1 cellular context compared by ENCODE assay signal in the genomic region with DNA sequence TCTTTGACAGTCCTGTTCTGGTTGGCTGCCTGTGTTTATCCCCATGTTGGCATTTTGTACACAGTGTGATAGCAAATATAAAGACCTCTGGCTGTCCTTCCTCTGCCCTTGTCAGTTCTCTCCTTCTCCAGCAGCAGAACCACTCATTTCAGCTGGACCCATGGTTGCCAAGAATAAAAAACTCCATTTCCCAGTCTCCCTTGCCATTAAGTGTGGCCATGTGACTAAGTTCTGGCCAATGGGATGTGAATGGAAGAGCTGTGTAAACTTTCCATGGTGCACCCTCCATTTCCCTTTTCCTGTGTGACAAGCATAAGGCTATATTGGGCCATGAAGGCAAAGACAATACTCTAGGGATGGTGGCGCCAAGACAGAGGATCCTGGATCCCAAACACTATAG.
A peak's percentile ranks its signal among the peaks of the same experiment; 100 is the strongest.
TF ChIP-seq lines count a peak whose summit lies in the region.

No MANE protein-coding gene starts in this region.

TF ChIP-seq in HepG2, 621 proteins besides CTCF, POLR2A, EP300 and RAD21 (continued from another document and continues in another):
- peak; percentile 74 for TF ChIP-seq FOXK1 (CRISPR knock-in tag; IDR thresholded peaks at IDR 0.05; ENCODE audit: borderline replicate concordance, low read depth)
- TF ChIP-seq, protein P1, sequence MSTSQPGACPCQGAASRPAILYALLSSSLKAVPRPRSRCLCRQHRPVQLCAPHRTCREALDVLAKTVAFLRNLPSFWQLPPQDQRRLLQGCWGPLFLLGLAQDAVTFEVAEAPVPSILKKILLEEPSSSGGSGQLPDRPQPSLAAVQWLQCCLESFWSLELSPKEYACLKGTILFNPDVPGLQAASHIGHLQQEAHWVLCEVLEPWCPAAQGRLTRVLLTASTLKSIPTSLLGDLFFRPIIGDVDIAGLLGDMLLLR (CRISPR knock-in tag; IDR thresholded peaks at IDR 0.05), result no peak
- TF ChIP-seq ZNF446 (CRISPR knock-in tag; IDR thresholded peaks at IDR 0.05), result no peak
- TF ChIP-seq AKAP8 (CRISPR knock-in tag; IDR thresholded peaks at IDR 0.05), result no peak
- TF ChIP-seq NFYB (CRISPR knock-in tag; IDR thresholded peaks at IDR 0.05), result peak; percentile 97
- TF ChIP-seq, protein P2, sequence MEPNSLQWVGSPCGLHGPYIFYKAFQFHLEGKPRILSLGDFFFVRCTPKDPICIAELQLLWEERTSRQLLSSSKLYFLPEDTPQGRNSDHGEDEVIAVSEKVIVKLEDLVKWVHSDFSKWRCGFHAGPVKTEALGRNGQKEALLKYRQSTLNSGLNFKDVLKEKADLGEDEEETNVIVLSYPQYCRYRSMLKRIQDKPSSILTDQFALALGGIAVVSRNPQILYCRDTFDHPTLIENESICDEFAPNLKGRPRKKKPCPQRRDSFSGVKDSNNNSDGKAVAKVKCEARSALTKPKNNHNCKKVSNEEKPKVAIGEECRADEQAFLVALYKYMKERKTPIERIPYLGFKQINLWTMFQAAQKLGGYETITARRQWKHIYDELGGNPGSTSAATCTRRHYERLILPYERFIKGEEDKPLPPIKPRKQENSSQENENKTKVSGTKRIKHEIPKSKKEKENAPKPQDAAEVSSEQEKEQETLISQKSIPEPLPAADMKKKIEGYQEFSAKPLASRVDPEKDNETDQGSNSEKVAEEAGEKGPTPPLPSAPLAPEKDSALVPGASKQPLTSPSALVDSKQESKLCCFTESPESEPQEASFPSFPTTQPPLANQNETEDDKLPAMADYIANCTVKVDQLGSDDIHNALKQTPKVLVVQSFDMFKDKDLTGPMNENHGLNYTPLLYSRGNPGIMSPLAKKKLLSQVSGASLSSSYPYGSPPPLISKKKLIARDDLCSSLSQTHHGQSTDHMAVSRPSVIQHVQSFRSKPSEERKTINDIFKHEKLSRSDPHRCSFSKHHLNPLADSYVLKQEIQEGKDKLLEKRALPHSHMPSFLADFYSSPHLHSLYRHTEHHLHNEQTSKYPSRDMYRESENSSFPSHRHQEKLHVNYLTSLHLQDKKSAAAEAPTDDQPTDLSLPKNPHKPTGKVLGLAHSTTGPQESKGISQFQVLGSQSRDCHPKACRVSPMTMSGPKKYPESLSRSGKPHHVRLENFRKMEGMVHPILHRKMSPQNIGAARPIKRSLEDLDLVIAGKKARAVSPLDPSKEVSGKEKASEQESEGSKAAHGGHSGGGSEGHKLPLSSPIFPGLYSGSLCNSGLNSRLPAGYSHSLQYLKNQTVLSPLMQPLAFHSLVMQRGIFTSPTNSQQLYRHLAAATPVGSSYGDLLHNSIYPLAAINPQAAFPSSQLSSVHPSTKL (CRISPR knock-in tag; IDR thresholded peaks at IDR 0.05), result no peak
- no peak for TF ChIP-seq KDM4B (CRISPR knock-in tag; IDR thresholded peaks at IDR 0.05)
- TF ChIP-seq ZNF83 (CRISPR knock-in tag; IDR thresholded peaks at IDR 0.05; ENCODE audit: borderline replicate concordance), result no peak
- TF ChIP-seq, protein P3, sequence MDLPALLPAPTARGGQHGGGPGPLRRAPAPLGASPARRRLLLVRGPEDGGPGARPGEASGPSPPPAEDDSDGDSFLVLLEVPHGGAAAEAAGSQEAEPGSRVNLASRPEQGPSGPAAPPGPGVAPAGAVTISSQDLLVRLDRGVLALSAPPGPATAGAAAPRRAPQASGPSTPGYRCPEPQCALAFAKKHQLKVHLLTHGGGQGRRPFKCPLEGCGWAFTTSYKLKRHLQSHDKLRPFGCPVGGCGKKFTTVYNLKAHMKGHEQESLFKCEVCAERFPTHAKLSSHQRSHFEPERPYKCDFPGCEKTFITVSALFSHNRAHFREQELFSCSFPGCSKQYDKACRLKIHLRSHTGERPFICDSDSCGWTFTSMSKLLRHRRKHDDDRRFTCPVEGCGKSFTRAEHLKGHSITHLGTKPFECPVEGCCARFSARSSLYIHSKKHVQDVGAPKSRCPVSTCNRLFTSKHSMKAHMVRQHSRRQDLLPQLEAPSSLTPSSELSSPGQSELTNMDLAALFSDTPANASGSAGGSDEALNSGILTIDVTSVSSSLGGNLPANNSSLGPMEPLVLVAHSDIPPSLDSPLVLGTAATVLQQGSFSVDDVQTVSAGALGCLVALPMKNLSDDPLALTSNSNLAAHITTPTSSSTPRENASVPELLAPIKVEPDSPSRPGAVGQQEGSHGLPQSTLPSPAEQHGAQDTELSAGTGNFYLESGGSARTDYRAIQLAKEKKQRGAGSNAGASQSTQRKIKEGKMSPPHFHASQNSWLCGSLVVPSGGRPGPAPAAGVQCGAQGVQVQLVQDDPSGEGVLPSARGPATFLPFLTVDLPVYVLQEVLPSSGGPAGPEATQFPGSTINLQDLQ (CRISPR knock-in tag; IDR thresholded peaks at IDR 0.05), result no peak
- 0 out of 2 replicates have a peak, but pooled peaks have one; percentile 40 for TF ChIP-seq KDM3A (CRISPR knock-in tag; IDR thresholded peaks at IDR 0.05; ENCODE audit: low read depth)
- TF ChIP-seq, protein P4, sequence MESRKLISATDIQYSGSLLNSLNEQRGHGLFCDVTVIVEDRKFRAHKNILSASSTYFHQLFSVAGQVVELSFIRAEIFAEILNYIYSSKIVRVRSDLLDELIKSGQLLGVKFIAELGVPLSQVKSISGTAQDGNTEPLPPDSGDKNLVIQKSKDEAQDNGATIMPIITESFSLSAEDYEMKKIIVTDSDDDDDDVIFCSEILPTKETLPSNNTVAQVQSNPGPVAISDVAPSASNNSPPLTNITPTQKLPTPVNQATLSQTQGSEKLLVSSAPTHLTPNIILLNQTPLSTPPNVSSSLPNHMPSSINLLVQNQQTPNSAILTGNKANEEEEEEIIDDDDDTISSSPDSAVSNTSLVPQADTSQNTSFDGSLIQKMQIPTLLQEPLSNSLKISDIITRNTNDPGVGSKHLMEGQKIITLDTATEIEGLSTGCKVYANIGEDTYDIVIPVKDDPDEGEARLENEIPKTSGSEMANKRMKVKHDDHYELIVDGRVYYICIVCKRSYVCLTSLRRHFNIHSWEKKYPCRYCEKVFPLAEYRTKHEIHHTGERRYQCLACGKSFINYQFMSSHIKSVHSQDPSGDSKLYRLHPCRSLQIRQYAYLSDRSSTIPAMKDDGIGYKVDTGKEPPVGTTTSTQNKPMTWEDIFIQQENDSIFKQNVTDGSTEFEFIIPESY (CRISPR knock-in tag; IDR thresholded peaks at IDR 0.05), result no peak
- no peak for TF ChIP-seq SIN3A (IDR thresholded peaks at IDR 0.05; ENCODE audit: borderline replicate concordance, low read depth, low read length)
- TF ChIP-seq HCFC1 (IDR thresholded peaks at IDR 0.05; ENCODE audit: low read depth, low read length), result peak; percentile 81
- no peak for TF ChIP-seq ZNF3 (CRISPR knock-in tag; IDR thresholded peaks at IDR 0.05)
- no peak for TF ChIP-seq ATM (IDR thresholded peaks at IDR 0.05; ENCODE audit: borderline replicate concordance)
- TF ChIP-seq, protein P5, sequence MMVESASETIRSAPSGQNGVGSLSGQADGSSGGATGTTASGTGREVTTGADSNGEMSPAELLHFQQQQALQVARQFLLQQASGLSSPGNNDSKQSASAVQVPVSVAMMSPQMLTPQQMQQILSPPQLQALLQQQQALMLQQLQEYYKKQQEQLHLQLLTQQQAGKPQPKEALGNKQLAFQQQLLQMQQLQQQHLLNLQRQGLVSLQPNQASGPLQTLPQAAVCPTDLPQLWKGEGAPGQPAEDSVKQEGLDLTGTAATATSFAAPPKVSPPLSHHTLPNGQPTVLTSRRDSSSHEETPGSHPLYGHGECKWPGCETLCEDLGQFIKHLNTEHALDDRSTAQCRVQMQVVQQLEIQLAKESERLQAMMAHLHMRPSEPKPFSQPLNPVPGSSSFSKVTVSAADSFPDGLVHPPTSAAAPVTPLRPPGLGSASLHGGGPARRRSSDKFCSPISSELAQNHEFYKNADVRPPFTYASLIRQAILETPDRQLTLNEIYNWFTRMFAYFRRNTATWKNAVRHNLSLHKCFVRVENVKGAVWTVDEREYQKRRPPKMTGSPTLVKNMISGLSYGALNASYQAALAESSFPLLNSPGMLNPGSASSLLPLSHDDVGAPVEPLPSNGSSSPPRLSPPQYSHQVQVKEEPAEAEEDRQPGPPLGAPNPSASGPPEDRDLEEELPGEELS (CRISPR knock-in tag; IDR thresholded peaks at IDR 0.05), result 0 out of 2 replicates have a peak, but pooled peaks have one; percentile 17
- no peak for TF ChIP-seq NONO (IDR thresholded peaks at IDR 0.05)
- no peak for TF ChIP-seq NONO (CRISPR knock-in tag; conservative IDR thresholded peaks at IDR 0.05)
- TF ChIP-seq MAFF (IDR thresholded peaks at IDR 0.05; ENCODE audit: low read depth, low read length), result no peak
- TF ChIP-seq EHMT2 (IDR thresholded peaks at IDR 0.05; ENCODE audit: borderline replicate concordance, low read depth, low read length), result peak; percentile 74; the same call in 1 of the 2 replicates
- no peak for TF ChIP-seq ZNF557 (CRISPR knock-in tag; IDR thresholded peaks at IDR 0.05)
- no peak for TF ChIP-seq NR1H2 (CRISPR knock-in tag; IDR thresholded peaks at IDR 0.05; ENCODE audit: borderline replicate concordance, low read depth)
- TF ChIP-seq HDAC6 (IDR thresholded peaks at IDR 0.05; ENCODE audit: low read depth, low read length), result no peak
- TF ChIP-seq, protein P6, sequence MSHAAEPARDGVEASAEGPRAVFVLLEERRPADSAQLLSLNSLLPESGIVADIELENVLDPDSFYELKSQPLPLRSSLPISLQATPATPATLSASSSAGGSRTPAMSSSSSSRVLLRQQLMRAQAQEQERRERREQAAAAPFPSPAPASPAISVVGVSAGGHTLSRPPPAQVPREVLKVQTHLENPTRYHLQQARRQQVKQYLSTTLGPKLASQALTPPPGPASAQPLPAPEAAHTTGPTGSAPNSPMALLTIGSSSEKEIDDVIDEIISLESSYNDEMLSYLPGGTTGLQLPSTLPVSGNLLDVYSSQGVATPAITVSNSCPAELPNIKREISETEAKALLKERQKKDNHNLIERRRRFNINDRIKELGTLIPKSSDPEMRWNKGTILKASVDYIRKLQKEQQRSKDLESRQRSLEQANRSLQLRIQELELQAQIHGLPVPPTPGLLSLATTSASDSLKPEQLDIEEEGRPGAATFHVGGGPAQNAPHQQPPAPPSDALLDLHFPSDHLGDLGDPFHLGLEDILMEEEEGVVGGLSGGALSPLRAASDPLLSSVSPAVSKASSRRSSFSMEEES (CRISPR knock-in tag; IDR thresholded peaks at IDR 0.05), result peak; percentile 65
- no peak for TF ChIP-seq ATAD3A (CRISPR knock-in tag; IDR thresholded peaks at IDR 0.05)
- TF ChIP-seq CCAR2 (optimal IDR thresholded peaks at IDR 0.05; ENCODE audit: low read depth, low read length), result no peak
- TF ChIP-seq, protein P7, sequence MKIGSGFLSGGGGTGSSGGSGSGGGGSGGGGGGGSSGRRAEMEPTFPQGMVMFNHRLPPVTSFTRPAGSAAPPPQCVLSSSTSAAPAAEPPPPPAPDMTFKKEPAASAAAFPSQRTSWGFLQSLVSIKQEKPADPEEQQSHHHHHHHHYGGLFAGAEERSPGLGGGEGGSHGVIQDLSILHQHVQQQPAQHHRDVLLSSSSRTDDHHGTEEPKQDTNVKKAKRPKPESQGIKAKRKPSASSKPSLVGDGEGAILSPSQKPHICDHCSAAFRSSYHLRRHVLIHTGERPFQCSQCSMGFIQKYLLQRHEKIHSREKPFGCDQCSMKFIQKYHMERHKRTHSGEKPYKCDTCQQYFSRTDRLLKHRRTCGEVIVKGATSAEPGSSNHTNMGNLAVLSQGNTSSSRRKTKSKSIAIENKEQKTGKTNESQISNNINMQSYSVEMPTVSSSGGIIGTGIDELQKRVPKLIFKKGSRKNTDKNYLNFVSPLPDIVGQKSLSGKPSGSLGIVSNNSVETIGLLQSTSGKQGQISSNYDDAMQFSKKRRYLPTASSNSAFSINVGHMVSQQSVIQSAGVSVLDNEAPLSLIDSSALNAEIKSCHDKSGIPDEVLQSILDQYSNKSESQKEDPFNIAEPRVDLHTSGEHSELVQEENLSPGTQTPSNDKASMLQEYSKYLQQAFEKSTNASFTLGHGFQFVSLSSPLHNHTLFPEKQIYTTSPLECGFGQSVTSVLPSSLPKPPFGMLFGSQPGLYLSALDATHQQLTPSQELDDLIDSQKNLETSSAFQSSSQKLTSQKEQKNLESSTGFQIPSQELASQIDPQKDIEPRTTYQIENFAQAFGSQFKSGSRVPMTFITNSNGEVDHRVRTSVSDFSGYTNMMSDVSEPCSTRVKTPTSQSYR (CRISPR knock-in tag; IDR thresholded peaks at IDR 0.05; ENCODE audit: borderline replicate concordance), result no peak
- TF ChIP-seq, protein P8, sequence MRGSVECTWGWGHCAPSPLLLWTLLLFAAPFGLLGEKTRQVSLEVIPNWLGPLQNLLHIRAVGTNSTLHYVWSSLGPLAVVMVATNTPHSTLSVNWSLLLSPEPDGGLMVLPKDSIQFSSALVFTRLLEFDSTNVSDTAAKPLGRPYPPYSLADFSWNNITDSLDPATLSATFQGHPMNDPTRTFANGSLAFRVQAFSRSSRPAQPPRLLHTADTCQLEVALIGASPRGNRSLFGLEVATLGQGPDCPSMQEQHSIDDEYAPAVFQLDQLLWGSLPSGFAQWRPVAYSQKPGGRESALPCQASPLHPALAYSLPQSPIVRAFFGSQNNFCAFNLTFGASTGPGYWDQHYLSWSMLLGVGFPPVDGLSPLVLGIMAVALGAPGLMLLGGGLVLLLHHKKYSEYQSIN (CRISPR knock-in tag; IDR thresholded peaks at IDR 0.05; ENCODE audit: borderline replicate concordance), result no peak
- no peak for TF ChIP-seq ZBTB1 (CRISPR knock-in tag; IDR thresholded peaks at IDR 0.05; ENCODE audit: borderline replicate concordance)
- TF ChIP-seq, protein P9, sequence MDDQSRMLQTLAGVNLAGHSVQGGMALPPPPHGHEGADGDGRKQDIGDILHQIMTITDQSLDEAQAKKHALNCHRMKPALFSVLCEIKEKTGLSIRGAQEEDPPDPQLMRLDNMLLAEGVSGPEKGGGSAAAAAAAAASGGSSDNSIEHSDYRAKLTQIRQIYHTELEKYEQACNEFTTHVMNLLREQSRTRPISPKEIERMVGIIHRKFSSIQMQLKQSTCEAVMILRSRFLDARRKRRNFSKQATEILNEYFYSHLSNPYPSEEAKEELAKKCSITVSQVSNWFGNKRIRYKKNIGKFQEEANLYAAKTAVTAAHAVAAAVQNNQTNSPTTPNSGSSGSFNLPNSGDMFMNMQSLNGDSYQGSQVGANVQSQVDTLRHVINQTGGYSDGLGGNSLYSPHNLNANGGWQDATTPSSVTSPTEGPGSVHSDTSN (CRISPR knock-in tag; IDR thresholded peaks at IDR 0.05; ENCODE audit: borderline replicate concordance), result no peak
